In the genomic region with DNA sequence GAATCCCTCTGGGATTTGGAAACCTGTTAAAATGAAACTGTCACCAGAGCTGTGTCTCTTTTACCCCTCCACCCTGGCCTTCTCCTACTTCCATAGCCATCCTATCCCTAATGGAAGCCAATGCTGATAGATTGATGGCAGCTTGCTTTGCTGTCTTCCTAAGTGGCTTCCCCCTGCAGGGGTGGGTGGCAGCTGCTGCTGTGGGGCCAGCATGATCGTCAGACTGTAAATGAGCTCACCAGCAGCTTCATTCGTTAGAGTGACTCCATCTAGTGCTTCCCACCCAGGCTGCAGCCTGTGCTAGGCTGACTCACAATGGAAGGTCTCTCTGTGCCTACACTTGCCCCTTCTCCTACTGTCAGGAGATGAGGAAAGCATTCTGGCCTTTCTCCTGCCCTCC, we compare ENCODE assay signal across 21 cellular contexts.
DNase-seq lines count a peak whose midpoint lies in the region; ATAC-seq and TF ChIP-seq lines count a peak whose summit lies in the region.
"Had no signal": no experiment of that assay in that cellular context is flagged by ENCODE, and none has a peak within 500 bp of the region (broad histone marks: within the 10 kb centered on the region; RNA-seq: fewer than 3 reads in every experiment).

No MANE protein-coding gene starts in this region.

- H3K27ac ChIP-seq in tibial nerve, result no peak overlapping the region
- H3K27ac ChIP-seq in smooth muscle cell (ENCODE audit: low read depth), result no peak overlapping the region
- H3K27ac ChIP-seq in effector memory CD4-positive, alpha-beta T cell (ENCODE audit: insufficient read depth, low read length, poor library complexity, severe bottlenecking), result no peak overlapping the region
- H3K27ac ChIP-seq: testis had no signal

- DNase-seq in D341Med (ENCODE audit: low spot score) (peak; percentile 59), HEK293T (ENCODE audit: extremely low spot score) (peak; percentile 53), NCI-H82 (lab: John Stamatoyannopoulos, UW) (peak; percentile 94), head of caudate nucleus (peak in 34 of 42 donors; percentile 4 to 78 (median 35)), tibial nerve (ENCODE audit: low spot score in 2 of 2) (no peak), smooth muscle cell (lab: John Stamatoyannopoulos, UW; ENCODE audit: unreplicated experiment) (no peak)
- DNase-seq in effector memory CD4-positive, alpha-beta T cell, result no peak
- DNase-seq: activated CD4-positive, alpha-beta T cell treated with anti-CD3 and anti-CD28 coated beads for 48 hours; activated effector memory CD4-positive, alpha-beta T cell treated with anti-CD3 and anti-CD28 coated beads, Interleukin-2, amount 50 U/mL, for 16 hours; cerebellar nuclear complex; effector memory CD8-positive, alpha-beta T cell; GDM1; hippocampal formation; left cardiac atrium; SK-N-SH; stimulated activated CD4-positive, alpha-beta T cell treated with anti-CD3 and anti-CD28 coated beads, Interleukin-4, amount 100 ng/mL, for 4 hours; stimulated activated CD8-positive, alpha-beta memory T cell treated with anti-CD3 and anti-CD28 coated beads, Interleukin-4, amount 100 ng/mL, for 48 hours; testis had no signal

- no peak overlapping the region for H3K4me3 ChIP-seq in tibial nerve
- no peak overlapping the region for H3K4me3 ChIP-seq in smooth muscle cell
- H3K4me3 ChIP-seq in effector memory CD4-positive, alpha-beta T cell (ENCODE audit: insufficient read depth, low read depth, low read length, poor library complexity, severe bottlenecking), result no peak overlapping the region
- H3K4me3 ChIP-seq: GM12878, testis had no signal

- no peak overlapping the region for H3K9ac ChIP-seq in smooth muscle cell (ENCODE audit: low read depth)
- H3K9ac ChIP-seq: SK-N-SH had no signal

- H3K4me2 ChIP-seq in smooth muscle cell, result no peak overlapping the region
- H3K4me2 ChIP-seq: SK-N-SH had no signal

- H3K79me2 ChIP-seq in smooth muscle cell (ENCODE audit: low read depth), result no peaks in the 10 kb centered on the region

- no peak for TF ChIP-seq EP300 in tibial nerve (IDR thresholded peaks at IDR 0.05)

- H3K27me3 ChIP-seq in tibial nerve (no peaks in the 10 kb centered on the region), smooth muscle cell (ENCODE audit: low read depth) (peaks cover 36% of the 10 kb centered on the region)
- H3K27me3 ChIP-seq in effector memory CD4-positive, alpha-beta T cell (replicated peaks; ENCODE audit: control insufficient read depth, insufficient read depth, low read length, poor library complexity, severe bottlenecking), result no peaks in the 10 kb centered on the region
- H3K27me3 ChIP-seq: testis had no signal

- H3F3A ChIP-seq in smooth muscle cell (ENCODE audit: low read depth), result no peaks in the 10 kb centered on the region

- H3K9me3 ChIP-seq in tibial nerve, result no peaks in the 10 kb centered on the region
- H3K9me3 ChIP-seq in smooth muscle cell (replicated peaks; ENCODE audit: low read depth), result no peaks in the 10 kb centered on the region
- H3K9me3 ChIP-seq in effector memory CD4-positive, alpha-beta T cell (ENCODE audit: control insufficient read depth, low read length), result no peaks in the 10 kb centered on the region
- H3K9me3 ChIP-seq: SK-N-SH, testis had no signal

- POLR2A ChIA-PET in HEK293T (lab: Yijun Ruan, JAX), result interaction anchor here (1.0 kb wide), 1 partner anchor 10 kb away, joined by 3 read pairs; no protein-coding TSS in a partner anchor

- no peak overlapping the region for H2AFZ ChIP-seq in smooth muscle cell (ENCODE audit: low read depth)

- TF ChIP-seq POLR2A in tibial nerve (IDR thresholded peaks at IDR 0.05), result no peak

- no peaks in the 10 kb centered on the region for H3K4me1 ChIP-seq in tibial nerve
- peaks cover 11% of the 10 kb centered on the region for H3K4me1 ChIP-seq in smooth muscle cell (ENCODE audit: low read depth)
- no peaks in the 10 kb centered on the region for H3K4me1 ChIP-seq in effector memory CD4-positive, alpha-beta T cell (ENCODE audit: control insufficient read depth, insufficient read depth, low read length, poor library complexity, severe bottlenecking)
- H3K4me1 ChIP-seq: testis had no signal

- H3K36me3 ChIP-seq in tibial nerve (no peaks in the 10 kb centered on the region), smooth muscle cell (ENCODE audit: low read depth) (no peaks in the 10 kb centered on the region)
- no peaks in the 10 kb centered on the region for H3K36me3 ChIP-seq in effector memory CD4-positive, alpha-beta T cell (ENCODE audit: control insufficient read depth, insufficient read depth, low read length)

- 35 to 39% methylated on average over 2 of the region's 2 CpGs for WGBS in tibial nerve, 2 donors
- WGBS in smooth muscle cell (ENCODE audit: low lambda C conversion rate), result 4% methylated on average over 2 of the region's 2 CpGs

- ATAC-seq in HG02678 (IDR thresholded peaks at IDR 0.05; ENCODE audit: unreplicated experiment), result no peak
- ATAC-seq: effector memory CD8-positive, alpha-beta T cell; GM12878; left cardiac atrium; Panc1 had no signal

- CTCF ChIA-PET in HEK293T (lab: Yijun Ruan, JAX), result interaction anchor here (2.1 kb wide), 1 partner anchor 37 kb away, joined by 10 read pairs; no protein-coding TSS in a partner anchor

- TF ChIP-seq CTCF in tibial nerve (IDR thresholded peaks at IDR 0.05) (no peak), smooth muscle cell (IDR thresholded peaks at IDR 0.05; ENCODE audit: borderline replicate concordance, insufficient read depth, poor library complexity, severe bottlenecking) (no peak)

- intact Hi-C loops in head of caudate nucleus (cut with DNase I), result no loop called here

- H4K20me1 ChIP-seq in smooth muscle cell (ENCODE audit: low read depth), result no peaks in the 10 kb centered on the region

TF ChIP-seq in HEK293T, 16 proteins besides CTCF, POLR2A, EP300 and RAD21:
- TF ChIP-seq FOXA1 (IDR thresholded peaks at IDR 0.05) (no peak), ARNT (IDR thresholded peaks at IDR 0.05) (0 out of 2 replicates have a peak, but pooled peaks have one; percentile 26), HDGF (IDR thresholded peaks at IDR 0.05; ENCODE audit: borderline replicate concordance) (no peak), TARDBP (IDR thresholded peaks at IDR 0.05) (no peak), CTBP1 (IDR thresholded peaks at IDR 0.05; ENCODE audit: borderline replicate concordance) (0 out of 2 replicates have a peak, but pooled peaks have one; percentile 25), L3MBTL2 (conservative IDR thresholded peaks at IDR 0.05) (no peak), FOXM1 (IDR thresholded peaks at IDR 0.05; ENCODE audit: borderline replicate concordance) (no peak), NFRKB (IDR thresholded peaks at IDR 0.05) (no peak)
- TF ChIP-seq, protein P1, sequence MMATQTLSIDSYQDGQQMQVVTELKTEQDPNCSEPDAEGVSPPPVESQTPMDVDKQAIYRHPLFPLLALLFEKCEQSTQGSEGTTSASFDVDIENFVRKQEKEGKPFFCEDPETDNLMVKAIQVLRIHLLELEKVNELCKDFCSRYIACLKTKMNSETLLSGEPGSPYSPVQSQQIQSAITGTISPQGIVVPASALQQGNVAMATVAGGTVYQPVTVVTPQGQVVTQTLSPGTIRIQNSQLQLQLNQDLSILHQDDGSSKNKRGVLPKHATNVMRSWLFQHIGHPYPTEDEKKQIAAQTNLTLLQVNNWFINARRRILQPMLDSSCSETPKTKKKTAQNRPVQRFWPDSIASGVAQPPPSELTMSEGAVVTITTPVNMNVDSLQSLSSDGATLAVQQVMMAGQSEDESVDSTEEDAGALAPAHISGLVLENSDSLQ (IDR thresholded peaks at IDR 0.05), result peak; percentile 75

Comparison
In these comparisons a context has a peak if more than half of its experiments do, and no peak if none do; other contexts are left out.
1. DNase-seq: peak in D341Med (single experiment), HEK293T (single experiment), NCI-H82 (single experiment) and head of caudate nucleus (34 of 42); none in tibial nerve (0 of 2), smooth muscle cell (single experiment) and effector memory CD4-positive, alpha-beta T cell (0 of 3).